In genomic region chr11:65262775-65263174, GRCh38 we compare ENCODE assay signal across 8 cellular contexts. TPM values are rescaled to one million over a fixed set of nuclear protein-coding genes. Genes with fewer than 3 reads are reported as not detected.
DNase-seq lines count a peak whose midpoint lies in the region; ATAC-seq and TF ChIP-seq lines count a peak whose summit lies in the region.

No MANE protein-coding gene starts in this region.

- H3K4me1 Mint-ChIP-seq in Caco-2 (ENCODE audit: low read depth, unreplicated experiment), result peaks cover 22% of the 10 kb centered on the region
- H3K4me1 Mint-ChIP-seq in dendritic cell treated with granulocyte-macrophage colony-stimulating factor and Interleukin-4, amounts not matched to agents 40 ng/mL and 50 ng/mL, for 4 days (ENCODE audit: low read depth), result peaks cover 33% of the 10 kb centered on the region
- peaks cover 24% of the 10 kb centered on the region for H3K4me1 Mint-ChIP-seq in neural progenitor cell

- CTCF ChIA-PET in Caco-2 (lab: Charles Lee), result interaction anchor here (0.6 to 2.3 kb wide), 12 partner anchors 11 to 418 kb away, joined by 3 to 30 read pairs (median 6); partner anchors contain the start of genes CDC42EP2 and DPF2

- H3K9ac ChIP-seq in neural progenitor cell, result peak overlapping the region; percentile 86

- POLR2A ChIA-PET in Caco-2 (lab: Charles Lee), result interaction anchor here (0.9 to 2.2 kb wide), 4 partner anchors 29 to 71 kb away, joined by 3 to 9 read pairs (median 7); partner anchors contain the start of gene DPF2

- no peak for DNase-seq in Caco-2
- DNase-seq in NAMALWA (ENCODE audit: low spot score), result peak; percentile 27
- no peak for DNase-seq in neural progenitor cell (ENCODE audit: low spot score)
- DNase-seq in 8988T, result no peak
- no peak for DNase-seq in caudate nucleus (lab: John Stamatoyannopoulos, UW)
- DNase-seq in NCI-H1930 (lab: John Stamatoyannopoulos, UW), result no peak

- peaks cover 7% of the 10 kb centered on the region for H4K20me1 ChIP-seq in neural progenitor cell (ENCODE audit: low read depth)

- TSS peak; percentile 88 for BruUV-seq in Caco-2 (replicated peaks; lab: Mats Ljungman, UMichigan)

- H3K4me1 ChIP-seq in Caco-2 (no peaks in the 10 kb centered on the region), neural progenitor cell (peaks cover 12% of the 10 kb centered on the region)

- H3K4me3 Mint-ChIP-seq in Caco-2 (ENCODE audit: unreplicated experiment) (peak overlapping the region; percentile 81), neural progenitor cell (peak overlapping the region; percentile 91)
- H3K4me3 Mint-ChIP-seq in dendritic cell treated with granulocyte-macrophage colony-stimulating factor and Interleukin-4, amounts not matched to agents 40 ng/mL and 50 ng/mL, for 4 days, result peak overlapping the region; percentile 76

- TF ChIP-seq CTCF in Caco-2 (IDR thresholded peaks at IDR 0.05; ENCODE audit: insufficient read depth in 1 of 2, low read depth in 1 of 2, low read length in 1 of 2, severe bottlenecking in 1 of 2, unreplicated experiment in 1 of 2), result no peak
- TF ChIP-seq CTCF in neural progenitor cell (IDR thresholded peaks at IDR 0.05), result no peak

- peak overlapping the region; percentile 92 for H3K4me2 ChIP-seq in neural progenitor cell

- H2AFZ ChIP-seq in neural progenitor cell (replicated peaks), result no peak overlapping the region

- no peaks in the 10 kb centered on the region for H3K27me3 Mint-ChIP-seq in Caco-2 (ENCODE audit: insufficient read depth, unreplicated experiment)
- no peaks in the 10 kb centered on the region for H3K27me3 Mint-ChIP-seq in dendritic cell treated with granulocyte-macrophage colony-stimulating factor and Interleukin-4, amounts not matched to agents 40 ng/mL and 50 ng/mL, for 4 days
- H3K27me3 Mint-ChIP-seq in neural progenitor cell (ENCODE audit: insufficient read depth, low read depth), result peaks cover 2% of the 10 kb centered on the region

- H3K27ac Mint-ChIP-seq in Caco-2 (ENCODE audit: unreplicated experiment) (peak overlapping the region; percentile 70), neural progenitor cell (peak overlapping the region; percentile 12)
- H3K27ac Mint-ChIP-seq in dendritic cell treated with granulocyte-macrophage colony-stimulating factor and Interleukin-4, amounts not matched to agents 40 ng/mL and 50 ng/mL, for 4 days, result peak overlapping the region; percentile 90

- H3K9me3 ChIP-seq in Caco-2, result no peaks in the 10 kb centered on the region
- H3K9me3 ChIP-seq in neural progenitor cell (ENCODE audit: low read depth), result no peaks in the 10 kb centered on the region

- ATAC-seq in GM21786 (IDR thresholded peaks at IDR 0.05; ENCODE audit: unreplicated experiment), result no peak

- H3K27ac ChIP-seq in neural progenitor cell (no peak overlapping the region), caudate nucleus (ENCODE audit: low read depth, low read length) (no peak overlapping the region)

- H3K4me3 ChIP-seq in Caco-2 (ENCODE audit: low read depth, low read length) (peak overlapping the region; percentile 71), neural progenitor cell (peak overlapping the region; percentile 81)

- H3F3A ChIP-seq in neural progenitor cell (ENCODE audit: low read depth), result peaks cover 24% of the 10 kb centered on the region

- H3K9me3 Mint-ChIP-seq in Caco-2 (ENCODE audit: unreplicated experiment), result no peaks in the 10 kb centered on the region
- H3K9me3 Mint-ChIP-seq in dendritic cell treated with granulocyte-macrophage colony-stimulating factor and Interleukin-4, amounts not matched to agents 40 ng/mL and 50 ng/mL, for 4 days, result no peaks in the 10 kb centered on the region
- no peaks in the 10 kb centered on the region for H3K9me3 Mint-ChIP-seq in neural progenitor cell

- H3K36me3 Mint-ChIP-seq in Caco-2 (ENCODE audit: insufficient read depth, unreplicated experiment) (peaks cover 26% of the 10 kb centered on the region), neural progenitor cell (peaks cover 12% of the 10 kb centered on the region)
- H3K36me3 Mint-ChIP-seq in dendritic cell treated with granulocyte-macrophage colony-stimulating factor and Interleukin-4, amounts not matched to agents 40 ng/mL and 50 ng/mL, for 4 days (ENCODE audit: low read depth), result peaks cover 19% of the 10 kb centered on the region

- intact Hi-C loops in Caco-2 (cut with micrococcal nuclease; ENCODE audit: unreplicated experiment), result no loop called here
- intact Hi-C loops in dendritic cell treated with granulocyte-macrophage colony-stimulating factor and Interleukin-4, amounts not matched to agents 40 ng/mL and 50 ng/mL, for 4 days (cut with micrococcal nuclease), result no loop called here

- H3K36me3 ChIP-seq in Caco-2 (ENCODE audit: control insufficient read depth, insufficient read depth, low read length) (no peaks in the 10 kb centered on the region), neural progenitor cell (no peaks in the 10 kb centered on the region)

- H3K79me2 ChIP-seq in neural progenitor cell (ENCODE audit: low read depth), result peaks cover 52% of the 10 kb centered on the region

- H3K27me3 ChIP-seq in Caco-2 (replicated peaks; ENCODE audit: control insufficient read depth, insufficient read depth, low read length) (no peaks in the 10 kb centered on the region), neural progenitor cell (no peaks in the 10 kb centered on the region)

RNA-seq across cellular contexts. Expression of gene POLA2, which starts 1.0 kb away (rescaled TPM):
- total RNA-seq in Caco-2 (2022) (23.2 and 25.3 TPM in 2 replicates), neural progenitor cell (ENCODE audit: low replicate concordance) (33.3 and 47.7 TPM in 2 replicates)

RNA-seq across cellular contexts. Expression of gene CDC42EP2, which starts 51.9 kb away (rescaled TPM):
- total RNA-seq in Caco-2 (2022) (38.0 and 40.7 TPM in 2 replicates), neural progenitor cell (ENCODE audit: low replicate concordance) (0.11 and 0.87 TPM in 2 replicates)

Comparison
In these comparisons a context has a peak if more than half of its experiments do, and no peak if none do; other contexts are left out.
1. H3K27ac Mint-ChIP-seq: peak in every context shown above with its lines; median percentile 90 in dendritic cell treated with granulocyte-macrophage colony-stimulating factor and Interleukin-4, amounts not matched to agents 40 ng/mL and 50 ng/mL, for 4 days; 70 in Caco-2; 12 in neural progenitor cell.
2. RNA of gene CDC42EP2, which starts 51.9 kb away (total RNA-seq): 38.0 to 40.7 TPM in Caco-2; 0.11 to 0.87 TPM in neural progenitor cell; every median in the first group is over 10 times any median in the second.
3. Peak in every context shown above with its lines, with median percentiles within 50 percentile points of each other: H3K4me3 Mint-ChIP-seq.